8 cellular contexts compared by ENCODE assay signal in genomic region chr4:1289232-1290164, GRCh38. TPM values are rescaled to one million over a fixed set of nuclear protein-coding genes. Genes with fewer than 3 reads are reported as not detected.
DNase-seq lines count a peak whose midpoint lies in the region; ATAC-seq and TF ChIP-seq lines count a peak whose summit lies in the region.

MAEA (plus strand) TSS chr4:1289891; CDS start chr4:1289914, 23 bp downstream.

- peak; percentile 71 for TF ChIP-seq POLR2A in prostate gland (IDR thresholded peaks at IDR 0.05)

- intact Hi-C loops in left ventricle myocardium superior (cut with micrococcal nuclease), result no loop called here
- intact Hi-C loops in prostate gland (cut with DNase I), result loop anchor here (5.0 kb wide), 1 partner anchor 58 kb away; the partner anchor contains the start of gene UVSSA

- H3K36me3 ChIP-seq in prostate gland (no peaks in the 10 kb centered on the region), urinary bladder (ENCODE audit: insufficient read depth) (no peaks in the 10 kb centered on the region)

- H3K4me1 ChIP-seq in prostate gland (replicated peaks), result peaks cover 7% of the 10 kb centered on the region
- H3K4me1 ChIP-seq in urinary bladder (ENCODE audit: insufficient read depth), result peaks cover 3% of the 10 kb centered on the region

- ATAC-seq in GM18498 (IDR thresholded peaks at IDR 0.05; ENCODE audit: unreplicated experiment) (peak; percentile 96), HG02938 (IDR thresholded peaks at IDR 0.05; ENCODE audit: unreplicated experiment) (peak; percentile 92), left ventricle myocardium superior (peak; percentile 97)

- peak within 1 kb of the TSS; percentile 69 for H3K27ac ChIP-seq in angular gyrus (ENCODE audit: low read depth, low read length)
- peak within 1 kb of the TSS; percentile 79 to 86 for H3K27ac ChIP-seq in prostate gland
- H3K27ac ChIP-seq in urinary bladder (ENCODE audit: low read depth), result peak within 1 kb of the TSS; percentile 85

- H3K27me3 ChIP-seq in prostate gland (replicated peaks; ENCODE audit: insufficient read depth), result no peaks in the 10 kb centered on the region

- DNase-seq in NCI-H187 (lab: John Stamatoyannopoulos, UW), result peak; percentile 94 to 95
- DNase-seq in T-helper 2 cell, result peak; percentile 92 to 98 (median 96)
- DNase-seq in left ventricle myocardium superior, result peak; percentile 98
- peak; percentile 96 for DNase-seq in prostate gland (ENCODE audit: low spot score)

- H3K4me3 ChIP-seq in prostate gland (peak within 1 kb of the TSS; percentile 91 to 92), urinary bladder (ENCODE audit: low read depth, low read length) (peak within 1 kb of the TSS; percentile 98)

- TF ChIP-seq CTCF in prostate gland (IDR thresholded peaks at IDR 0.05), result peak in 1 of 4 experiments; percentile 3

- H3K9me3 ChIP-seq in prostate gland, result no peaks in the 10 kb centered on the region

- WGBS in prostate gland, result under 1% methylated on average over 88 of the region's 95 CpGs
- under 1% methylated on average over 95 of the region's 95 CpGs for WGBS in urinary bladder

RNA-seq across cellular contexts. Expression of gene MAEA, which starts in this region (rescaled TPM):
- total RNA-seq in left ventricle myocardium superior, result 49.6 TPM
- total RNA-seq in prostate gland, result 100 to 1,000 TPM in 1 of 2 donors, 10 to 100 TPM in 1; 76.0 to 110 TPM
- total RNA-seq in urinary bladder, result 25.6 TPM
- 69.9 TPM for polyA plus RNA-seq in urinary bladder

Comparison
In these comparisons a context has a peak if more than half of its experiments do, and no peak if none do; other contexts are left out.
1. Peak in every context shown above with its lines: DNase-seq, ATAC-seq, H3K4me3 ChIP-seq and H3K27ac ChIP-seq.